In the genomic region with DNA sequence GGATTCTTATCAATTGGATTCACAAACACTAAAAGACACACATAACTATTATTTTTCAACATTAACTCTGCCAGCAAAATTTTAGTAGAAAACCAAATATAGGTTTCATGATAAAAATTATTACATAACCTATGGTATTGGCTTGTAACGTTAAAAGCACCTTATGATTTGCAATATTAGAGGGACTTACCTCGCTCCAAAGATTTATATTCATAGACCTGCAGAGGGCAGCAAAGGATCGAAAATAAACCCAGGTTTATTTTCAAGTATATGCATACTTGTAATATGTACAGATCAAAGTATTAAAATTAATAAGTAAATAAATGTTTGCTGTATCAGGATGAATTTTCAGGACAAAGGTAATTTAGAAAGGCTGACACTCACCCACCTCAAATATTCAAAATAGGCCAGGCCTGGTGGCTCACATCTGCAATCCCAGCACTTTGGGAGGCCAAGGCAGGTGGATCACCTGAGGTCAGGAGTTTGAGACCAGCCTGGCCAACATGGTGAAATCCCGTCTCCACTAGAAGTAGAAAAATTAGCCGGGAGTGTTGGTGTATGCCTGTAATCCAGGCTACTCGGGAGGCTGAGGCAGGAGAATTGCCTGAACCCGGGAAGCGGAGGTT, we compare ENCODE assay signal across 8 cellular contexts. TPM values are rescaled to one million over a fixed set of nuclear protein-coding genes. Genes with fewer than 3 reads are reported as not detected.
DNase-seq lines count a peak whose midpoint lies in the region; ATAC-seq, FAIRE-seq and TF ChIP-seq lines count a peak whose summit lies in the region.

No MANE protein-coding gene starts in this region.

- H3K4me3 ChIP-seq in kidney (ENCODE audit: low read length in 2 of 2) = no peak overlapping the region

- intact Hi-C loops in kidney (cut with DNase I) = no loop called here

- H3K27ac ChIP-seq in kidney (ENCODE audit: low read depth in 2 of 2, low read length in 2 of 2) = no peak overlapping the region

- peak; percentile 80 for FAIRE-seq in kidney (lab: Jason Lieb, UNC)

- peak; percentile 19 for TF ChIP-seq CTCF in kidney (IDR thresholded peaks at IDR 0.05; ENCODE audit: borderline replicate concordance, extremely low read depth, insufficient read depth)

- no peaks in the 10 kb centered on the region for H3K27me3 Mint-ChIP-seq in activated CD8-positive, alpha-beta T cell treated with anti-CD3 and anti-CD28 coated beads, Interleukin-2, amount 10 ng/mL, durations not matched to agents 7 days and 5 days (ENCODE audit: low read depth)

- ATAC-seq in activated CD8-positive, alpha-beta T cell treated with anti-CD3 and anti-CD28 coated beads, Interleukin-2, amount 10 ng/mL, durations not matched to agents 7 days and 5 days = peak; percentile 47
- ATAC-seq in GM21381 (IDR thresholded peaks at IDR 0.05; ENCODE audit: unreplicated experiment) = no peak

- no peak overlapping the region for H3K27ac Mint-ChIP-seq in activated CD8-positive, alpha-beta T cell treated with anti-CD3 and anti-CD28 coated beads, Interleukin-2, amount 10 ng/mL, durations not matched to agents 7 days and 5 days

- POLR2A ChIA-PET in activated CD8-positive, alpha-beta T cell treated with anti-CD3 and anti-CD28 coated beads, Interleukin-2, amount 10 ng/mL, durations not matched to agents 7 days and 5 days (lab: Charles Lee) = no interaction called here

- CTCF ChIA-PET in activated CD8-positive, alpha-beta T cell treated with anti-CD3 and anti-CD28 coated beads, Interleukin-2, amount 10 ng/mL, durations not matched to agents 7 days and 5 days (lab: Charles Lee) = interaction anchor here (1.4 to 1.5 kb wide), 2 partner anchors 9 to 14 kb away, joined by 5 to 6 read pairs; no protein-coding TSS in a partner anchor

- no peak overlapping the region for H3K9ac ChIP-seq in kidney (ENCODE audit: low read length in 2 of 2)

- no peaks in the 10 kb centered on the region for H3K4me1 Mint-ChIP-seq in activated CD8-positive, alpha-beta T cell treated with anti-CD3 and anti-CD28 coated beads, Interleukin-2, amount 10 ng/mL, durations not matched to agents 7 days and 5 days (ENCODE audit: low read depth)

- DNase-seq in NCI-H446 (lab: John Stamatoyannopoulos, UW) = peak; percentile 9 to 17
- DNase-seq in NCI-H446 treated with DMSO at 0.1 percent for 48 hours (lab: John Stamatoyannopoulos, UW) = no peak
- DNase-seq in KBM-7 = peak; percentile 24
- DNase-seq in activated CD8-positive, alpha-beta T cell treated with anti-CD3 and anti-CD28 coated beads, Interleukin-2, amount 10 ng/mL, durations not matched to agents 7 days and 5 days = peak; percentile 43
- no peak for DNase-seq in kidney
- no peak for DNase-seq in NCI-H2029 (lab: John Stamatoyannopoulos, UW)
- no peak for DNase-seq in activated CD4-positive, alpha-beta T cell treated with anti-CD3 and anti-CD28 coated beads for 48 hours

- in situ Hi-C loops in KBM-7 (cut with MboI; ENCODE audit: low pct_unique_long_range_greater_than_20kb, low sequenced_read_pairs) = no loop called here

- peaks cover 57% of the 10 kb centered on the region for H3K36me3 Mint-ChIP-seq in activated CD8-positive, alpha-beta T cell treated with anti-CD3 and anti-CD28 coated beads, Interleukin-2, amount 10 ng/mL, durations not matched to agents 7 days and 5 days (ENCODE audit: low read depth)

- peaks cover 21 to 38% of the 10 kb centered on the region in 2 donors for H3K36me3 ChIP-seq in kidney (ENCODE audit: control insufficient read depth in 1 of 2, insufficient read depth in 2 of 2, low read length in 2 of 2)

- H3K4me1 ChIP-seq in kidney (ENCODE audit: control insufficient read depth in 1 of 2, insufficient read depth in 1 of 2, low read depth in 1 of 2, low read length in 2 of 2) = no peaks in the 10 kb centered on the region

- no peaks in the 10 kb centered on the region for H3K9me3 Mint-ChIP-seq in activated CD8-positive, alpha-beta T cell treated with anti-CD3 and anti-CD28 coated beads, Interleukin-2, amount 10 ng/mL, durations not matched to agents 7 days and 5 days (ENCODE audit: insufficient read depth)

- no peaks in the 10 kb centered on the region for H3K9me3 ChIP-seq in kidney (ENCODE audit: control insufficient read depth in 1 of 2, low read length in 2 of 2)

- no peak overlapping the region for H3K4me3 Mint-ChIP-seq in activated CD8-positive, alpha-beta T cell treated with anti-CD3 and anti-CD28 coated beads, Interleukin-2, amount 10 ng/mL, durations not matched to agents 7 days and 5 days

RNA-seq across cellular contexts. Expression of a gene that starts 45.3 kb away (rescaled TPM):
- 10 to 100 TPM; 91.2 to 94.7 TPM for total RNA-seq in activated CD8-positive, alpha-beta T cell treated with anti-CD3 and anti-CD28 coated beads, Interleukin-2, amount 10 ng/mL, durations not matched to agents 7 days and 5 days
- 66.2 TPM for total RNA-seq in kidney
- 71.3 TPM for polyA plus RNA-seq in kidney (ENCODE audit: insufficient read depth, low read depth, low replicate concordance)

Comparison
In these comparisons a context has a peak if more than half of its experiments do, and no peak if none do; other contexts are left out.
1. DNase-seq: peak in NCI-H446 (2 of 2), KBM-7 (single experiment) and activated CD8-positive, alpha-beta T cell treated with anti-CD3 and anti-CD28 coated beads, Interleukin-2, amount 10 ng/mL, durations not matched to agents 7 days and 5 days (single experiment); none in NCI-H446 treated with DMSO at 0.1 percent for 48 hours (single experiment), kidney (single experiment), NCI-H2029 (single experiment) and activated CD4-positive, alpha-beta T cell treated with anti-CD3 and anti-CD28 coated beads for 48 hours (single experiment).